In genomic region chr5:127028822-127029457, GRCh38 we compare ENCODE assay signal across 8 cellular contexts. TPM values are rescaled to one million over a fixed set of nuclear protein-coding genes. Genes with fewer than 3 reads are reported as not detected.
DNase-seq lines count a peak whose midpoint lies in the region; ATAC-seq and TF ChIP-seq lines count a peak whose summit lies in the region.

No MANE protein-coding gene starts in this region.

- intact Hi-C loops in activated CD4-positive, alpha-beta T cell treated with anti-CD3 and anti-CD28 coated beads for 36 hours (cut with DNase I, micrococcal nuclease) = loop anchor here in 1 of 2 experiments (5.0 kb wide), 2 partner anchors 352 to 372 kb away; no protein-coding TSS in a partner anchor
- intact Hi-C loops in dorsolateral prefrontal cortex (cut with DNase I) = no loop called here

- H3K27me3 ChIP-seq in dorsolateral prefrontal cortex = peaks cover 0 to 25% (median 0%) of the 10 kb centered on the region in 45 donors

- POLR2A ChIA-PET in activated CD4-positive, alpha-beta T cell treated with anti-CD3 and anti-CD28 coated beads for 36 hours (lab: Charles Lee) = no interaction called here

- no peak for TF ChIP-seq CTCF in dorsolateral prefrontal cortex (IDR thresholded peaks at IDR 0.05 in 54 of 56, conservative IDR thresholded peaks at IDR 0.05 in 2 of 56; ENCODE audit: low read depth in 1 of 56, partially characterized antibody in 56 of 56)
- TF ChIP-seq CTCF in neural crest cell (conservative IDR thresholded peaks at IDR 0.05) = no peak

- no peaks in the 10 kb centered on the region for H3K9me3 Mint-ChIP-seq in activated CD4-positive, alpha-beta T cell treated with anti-CD3 and anti-CD28 coated beads for 36 hours (ENCODE audit: low read depth)
- no peaks in the 10 kb centered on the region for H3K9me3 Mint-ChIP-seq in neural crest cell

- H3K36me3 Mint-ChIP-seq in activated CD4-positive, alpha-beta T cell treated with anti-CD3 and anti-CD28 coated beads for 36 hours (ENCODE audit: low read depth) = no peaks in the 10 kb centered on the region
- H3K36me3 Mint-ChIP-seq in neural crest cell (ENCODE audit: low read depth) = no peaks in the 10 kb centered on the region

- peak overlapping the region; percentile 83 for H3K4me3 Mint-ChIP-seq in activated CD4-positive, alpha-beta T cell treated with anti-CD3 and anti-CD28 coated beads for 36 hours
- peak overlapping the region; percentile 92 for H3K4me3 Mint-ChIP-seq in neural crest cell

- peaks cover 22% of the 10 kb centered on the region for H3K4me1 Mint-ChIP-seq in activated CD4-positive, alpha-beta T cell treated with anti-CD3 and anti-CD28 coated beads for 36 hours
- peaks cover 20% of the 10 kb centered on the region for H3K4me1 Mint-ChIP-seq in neural crest cell

- peak; percentile 7 for DNase-seq in activated CD4-positive, alpha-beta T cell treated with anti-CD3 and anti-CD28 coated beads for 36 hours
- no peak for DNase-seq in activated CD4-positive, alpha-beta T cell treated with anti-CD3 and anti-CD28 coated beads for 48 hours
- DNase-seq in NOMO-1 treated with dmso at 0.1 percent for 144 hours (lab: John Stamatoyannopoulos, UW; ENCODE audit: unreplicated experiment) (peak; percentile 51), dorsolateral prefrontal cortex (peak in 3 of 10 donors; percentile 6 to 40 (median 35)), neural crest cell (ENCODE audit: low read depth, low spot score) (no peak)
- DNase-seq in stimulated activated CD8-positive, alpha-beta memory T cell treated with anti-CD3 and anti-CD28 coated beads, Interleukin-4, amount 100 ng/mL, for 48 hours = no peak

- no peak overlapping the region for H3K27ac Mint-ChIP-seq in activated CD4-positive, alpha-beta T cell treated with anti-CD3 and anti-CD28 coated beads for 36 hours
- no peak overlapping the region for H3K27ac Mint-ChIP-seq in neural crest cell (ENCODE audit: unreplicated experiment)

- ATAC-seq in activated CD4-positive, alpha-beta T cell treated with anti-CD3 and anti-CD28 coated beads for 36 hours = no peak
- ATAC-seq in GM21447 (IDR thresholded peaks at IDR 0.05; ENCODE audit: unreplicated experiment) = no peak
- ATAC-seq in GM19351 (IDR thresholded peaks at IDR 0.05; ENCODE audit: unreplicated experiment) = no peak

- peak overlapping the region; percentile 61 to 92 (median 81) for H3K4me3 ChIP-seq in dorsolateral prefrontal cortex

- CTCF ChIA-PET in activated CD4-positive, alpha-beta T cell treated with anti-CD3 and anti-CD28 coated beads for 36 hours (lab: Charles Lee) = interaction anchor here (1.2 to 1.8 kb wide), 2 partner anchors 11 to 14 kb away, joined by 5 to 6 read pairs; no protein-coding TSS in a partner anchor

- H3K27me3 Mint-ChIP-seq in activated CD4-positive, alpha-beta T cell treated with anti-CD3 and anti-CD28 coated beads for 36 hours = no peaks in the 10 kb centered on the region
- peaks cover 35% of the 10 kb centered on the region for H3K27me3 Mint-ChIP-seq in neural crest cell (ENCODE audit: low read depth)

- H3K27ac ChIP-seq in dorsolateral prefrontal cortex = peak overlapping the region in 1 of 59 donors; percentile 81

RNA-seq across cellular contexts. Expression of gene MARCHF3, which starts 1.4 kb away (rescaled TPM):
- total RNA-seq in activated CD4-positive, alpha-beta T cell treated with anti-CD3 and anti-CD28 coated beads for 36 hours = 1 to 10 TPM; 3.6 to 4.2 TPM
- 10 to 100 TPM in 31 of 120 experiments, 1 to 10 TPM in 89; 1.6 to 35.9 (median 7.6) TPM for total RNA-seq in dorsolateral prefrontal cortex
- 3.1 and 3.2 TPM in 2 replicates for total RNA-seq in neural crest cell

RNA-seq across cellular contexts. Expression of gene C5orf63, which starts 44.4 kb away (rescaled TPM):
- 10 to 100 TPM; 12.0 to 14.2 TPM for total RNA-seq in activated CD4-positive, alpha-beta T cell treated with anti-CD3 and anti-CD28 coated beads for 36 hours
- total RNA-seq in dorsolateral prefrontal cortex = 10 to 100 TPM in 1 of 120 experiments, 1 to 10 TPM in 119; 1.0 to 11.3 (median 4.5) TPM
- 2.3 and 3.0 TPM in 2 replicates for total RNA-seq in neural crest cell

Comparison
In these comparisons a context has a peak if more than half of its experiments do, and no peak if none do; other contexts are left out.
1. DNase-seq: peak in activated CD4-positive, alpha-beta T cell treated with anti-CD3 and anti-CD28 coated beads for 36 hours (single experiment) and NOMO-1 treated with dmso at 0.1 percent for 144 hours (single experiment); none in activated CD4-positive, alpha-beta T cell treated with anti-CD3 and anti-CD28 coated beads for 48 hours (single experiment), neural crest cell (single experiment) and stimulated activated CD8-positive, alpha-beta memory T cell treated with anti-CD3 and anti-CD28 coated beads, Interleukin-4, amount 100 ng/mL, for 48 hours (single experiment).